In the genomic region with DNA sequence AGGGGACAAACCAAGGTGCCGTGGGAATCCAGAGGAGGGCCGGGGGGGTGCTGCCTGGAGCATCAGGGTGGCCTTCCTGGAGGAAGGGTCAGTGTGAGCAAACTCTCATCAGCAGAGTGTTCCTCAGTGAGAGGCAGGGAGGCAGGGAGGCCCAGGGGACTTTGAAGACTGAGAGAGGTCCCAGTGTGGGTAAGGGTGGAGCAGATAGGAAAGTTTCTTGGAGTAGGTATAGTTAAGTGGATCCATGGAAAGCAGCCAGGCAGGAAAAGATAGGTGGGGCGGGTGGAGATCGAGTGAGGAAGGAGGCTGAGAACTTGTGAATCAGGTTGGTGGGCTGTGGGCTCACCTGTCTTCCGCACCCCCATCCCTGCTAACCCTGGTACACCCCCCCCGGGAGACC, we compare ENCODE assay signal across 23 cellular contexts. TPM values are rescaled to one million over a fixed set of nuclear protein-coding genes. Genes with fewer than 3 reads are reported as not detected.
"Had no signal": no experiment of that assay in that cellular context is flagged by ENCODE, and none has a peak within 500 bp of the region (broad histone marks: within the 10 kb centered on the region; RNA-seq: fewer than 3 reads in every experiment).

No MANE protein-coding gene starts in this region.

- H3K4me3 Mint-ChIP-seq: activated CD8-positive, alpha-beta T cell treated with anti-CD3 and anti-CD28 coated beads for 36 hours; activated naive CD4-positive, alpha-beta T cell treated with anti-CD3 and anti-CD28 coated beads for 36 hours; activated T-cell treated with anti-CD3 and anti-CD28 coated beads, Interleukin-2, amount 50 U/mL, for 24 hours; natural killer cell; stimulated activated naive B cell treated with anti-CD40 and anti-IgM and Interleukin-4, amounts not matched to agents 10 μg/mL and 1 μg/mL and 100 μg/mL, for 72 hours had no signal

- H3K4me1 ChIP-seq: adrenal gland, breast epithelium, tibial artery had no signal

- DNase-seq: activated CD4-positive, alpha-beta T cell treated with anti-CD3 and anti-CD28 coated beads for 4 hours; activated CD8-positive, alpha-beta T cell treated with anti-CD3 and anti-CD28 coated beads for 36 hours; activated naive CD4-positive, alpha-beta T cell treated with anti-CD3 and anti-CD28 coated beads for 36 hours; activated T-cell treated with anti-CD3 and anti-CD28 coated beads, Interleukin-2, amount 50 U/mL, for 24 hours; adrenal gland; cortex of kidney; effector CD4-positive, alpha-beta T cell; gastrocnemius medialis; heart left ventricle; mesenchymal stem cell; natural killer cell; spleen; stimulated activated CD4-positive, alpha-beta T cell treated with anti-CD3 and anti-CD28 coated beads, Interleukin-4, amount 100 ng/mL, for 4 hours; stimulated activated naive B cell treated with anti-CD40 and anti-IgM and Interleukin-4, amounts not matched to agents 10 μg/mL and 1 μg/mL and 100 μg/mL, for 72 hours; SW 1271; tibial artery had no signal

- H3K36me3 Mint-ChIP-seq: natural killer cell; stimulated activated naive B cell treated with anti-CD40 and anti-IgM and Interleukin-4, amounts not matched to agents 10 μg/mL and 1 μg/mL and 100 μg/mL, for 72 hours had no signal

- H3K27ac ChIP-seq: adrenal gland, breast epithelium, gastrocnemius medialis, heart left ventricle, neutrophil, spleen, tibial artery had no signal

- H3K27me3 Mint-ChIP-seq: activated CD8-positive, alpha-beta T cell treated with anti-CD3 and anti-CD28 coated beads for 36 hours; activated T-cell treated with anti-CD3 and anti-CD28 coated beads, Interleukin-2, amount 50 U/mL, for 24 hours; stimulated activated naive B cell treated with anti-CD40 and anti-IgM and Interleukin-4, amounts not matched to agents 10 μg/mL and 1 μg/mL and 100 μg/mL, for 72 hours had no signal

- H3K9me3 Mint-ChIP-seq: activated CD8-positive, alpha-beta T cell treated with anti-CD3 and anti-CD28 coated beads for 36 hours; activated naive CD4-positive, alpha-beta T cell treated with anti-CD3 and anti-CD28 coated beads for 36 hours; activated T-cell treated with anti-CD3 and anti-CD28 coated beads, Interleukin-2, amount 50 U/mL, for 24 hours; natural killer cell; stimulated activated naive B cell treated with anti-CD40 and anti-IgM and Interleukin-4, amounts not matched to agents 10 μg/mL and 1 μg/mL and 100 μg/mL, for 72 hours had no signal

- H3K4me3 ChIP-seq: adrenal gland, breast epithelium, gastrocnemius medialis, heart left ventricle, spleen, tibial artery had no signal

- H3K27ac Mint-ChIP-seq: activated CD8-positive, alpha-beta T cell treated with anti-CD3 and anti-CD28 coated beads for 36 hours; activated naive CD4-positive, alpha-beta T cell treated with anti-CD3 and anti-CD28 coated beads for 36 hours; activated T-cell treated with anti-CD3 and anti-CD28 coated beads, Interleukin-2, amount 50 U/mL, for 24 hours; natural killer cell; stimulated activated naive B cell treated with anti-CD40 and anti-IgM and Interleukin-4, amounts not matched to agents 10 μg/mL and 1 μg/mL and 100 μg/mL, for 72 hours had no signal

- H3K9me3 ChIP-seq: adrenal gland, breast epithelium, gastrocnemius medialis, heart left ventricle, neutrophil, spleen, tibial artery had no signal

- ATAC-seq: activated CD8-positive, alpha-beta T cell treated with anti-CD3 and anti-CD28 coated beads for 36 hours; gastrocnemius medialis; heart left ventricle; natural killer cell; stimulated activated naive B cell treated with anti-CD40 and anti-IgM and Interleukin-4, amounts not matched to agents 10 μg/mL and 1 μg/mL and 100 μg/mL, for 72 hours had no signal

- H3K27me3 ChIP-seq: adrenal gland, breast epithelium, gastrocnemius medialis had no signal

- FAIRE-seq: astrocyte had no signal

- H3K36me3 ChIP-seq: adrenal gland, breast epithelium, gastrocnemius medialis, heart left ventricle, neutrophil, spleen, tibial artery had no signal

RNA-seq across cellular contexts. Expression of a gene that starts 9.3 kb away (rescaled TPM):
- total RNA-seq: activated CD8-positive, alpha-beta T cell treated with anti-CD3 and anti-CD28 coated beads for 36 hours; activated naive CD4-positive, alpha-beta T cell treated with anti-CD3 and anti-CD28 coated beads for 36 hours; adrenal gland; astrocyte; breast epithelium; subcutaneous adipose tissue; T-helper 2 cell treated with Interferon-gamma antibody and Interleukin-4, amounts not matched to agents 100 ng/mL and 5 ng/mL, for 36 hours had no signal
- polyA plus RNA-seq: esophagus, liver had no signal
